ENCODE assay signal across 8 cellular contexts in the genomic region with DNA sequence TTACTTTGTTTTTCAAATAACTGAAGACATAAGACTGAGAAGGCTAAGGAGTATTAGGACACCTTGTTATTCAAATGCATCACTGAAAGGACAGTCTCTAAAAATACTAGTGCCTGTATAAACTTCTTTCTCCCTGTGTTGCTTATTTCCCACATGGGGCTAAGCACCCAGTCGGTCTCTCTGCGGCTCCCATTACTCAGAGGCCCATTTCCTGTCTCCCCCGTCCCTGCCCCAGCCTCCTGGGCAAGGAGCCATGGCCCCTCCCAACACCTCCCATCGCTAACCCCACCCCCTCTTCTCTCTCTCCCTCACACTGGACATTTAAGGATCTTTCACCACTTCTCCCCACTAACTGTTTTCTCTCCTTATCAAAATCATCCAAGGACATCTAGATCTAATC.
DNase-seq lines count a peak whose midpoint lies in the region; ATAC-seq, FAIRE-seq and TF ChIP-seq lines count a peak whose summit lies in the region.

No MANE protein-coding gene starts in this region.

- H3K4me1 ChIP-seq in fibroblast of lung (ENCODE audit: control insufficient read depth, extremely low read depth, insufficient read depth, low read length), result peaks cover 14% of the 10 kb centered on the region

- TF ChIP-seq CTCF in fibroblast of lung (conservative IDR thresholded peaks at IDR 0.05 in 1 of 2, IDR thresholded peaks at IDR 0.05 in 1 of 2; ENCODE audit: low read depth in 1 of 2, low read length in 2 of 2) (no peak), D721Med (IDR thresholded peaks at IDR 0.05; ENCODE audit: insufficient read depth, missing control alignments) (no peak)

- no peaks in the 10 kb centered on the region for H3K27me3 ChIP-seq in fibroblast of lung (ENCODE audit: control insufficient read depth, insufficient read depth, low read length)

- ATAC-seq in GM21447 (IDR thresholded peaks at IDR 0.05; ENCODE audit: unreplicated experiment), result peak; percentile 78
- ATAC-seq in HG02678 (IDR thresholded peaks at IDR 0.05; ENCODE audit: unreplicated experiment), result no peak
- ATAC-seq in GM21576 (IDR thresholded peaks at IDR 0.05; ENCODE audit: unreplicated experiment), result no peak

- H3K4me2 ChIP-seq in fibroblast of lung (ENCODE audit: extremely low read depth, insufficient read depth, low read length), result no peak overlapping the region

- H2AFZ ChIP-seq in fibroblast of lung (ENCODE audit: low read length), result no peak overlapping the region

- no peaks in the 10 kb centered on the region for H3K36me3 ChIP-seq in fibroblast of lung (ENCODE audit: control insufficient read depth, insufficient read depth, low read length)

- H3K9ac ChIP-seq in fibroblast of lung (ENCODE audit: insufficient read depth, low read length), result no peak overlapping the region

- H3K27ac ChIP-seq in fibroblast of lung (ENCODE audit: insufficient read depth, low read length), result peak overlapping the region; percentile 17

- no peaks in the 10 kb centered on the region for H4K20me1 ChIP-seq in fibroblast of lung (ENCODE audit: control insufficient read depth, extremely low read depth, insufficient read depth, low read length)

- H3K79me2 ChIP-seq in fibroblast of lung (ENCODE audit: control insufficient read depth, insufficient read depth, low read length), result peaks cover 2% of the 10 kb centered on the region

- H3K4me3 ChIP-seq in fibroblast of lung (replicated peaks in 1 of 4; ENCODE audit: control extremely low read depth in 1 of 4, insufficient read depth in 1 of 4, low read depth in 3 of 4, low read length in 4 of 4) (no peak overlapping the region), skeletal muscle cell (ENCODE audit: low read depth, low read length) (no peak overlapping the region)

- no peaks in the 10 kb centered on the region for H3K9me3 ChIP-seq in fibroblast of lung (ENCODE audit: control insufficient read depth, insufficient read depth, low read depth, low read length)

- DNase-seq in NCI-H460 (ENCODE audit: extremely low read depth, low read depth) (peak; percentile 56), fibroblast of lung (ENCODE audit: low read depth in 2 of 2) (peak; percentile 81 to 86), skeletal muscle cell (ENCODE audit: low read depth) (peak; percentile 80), NCI-H2227 (lab: John Stamatoyannopoulos, UW; ENCODE audit: unreplicated experiment) (no peak), D721Med (ENCODE audit: insufficient read length, low spot score) (no peak)

- no peak for FAIRE-seq in D721Med (lab: Jason Lieb, UNC)

Comparison
In these comparisons a context has a peak if more than half of its experiments do, and no peak if none do; other contexts are left out.
1. DNase-seq: peak in NCI-H460 (single experiment), fibroblast of lung (2 of 2) and skeletal muscle cell (single experiment); none in NCI-H2227 (single experiment) and D721Med (single experiment).